Comparison of ENCODE assay signal across 23 cellular contexts in the genomic region with DNA sequence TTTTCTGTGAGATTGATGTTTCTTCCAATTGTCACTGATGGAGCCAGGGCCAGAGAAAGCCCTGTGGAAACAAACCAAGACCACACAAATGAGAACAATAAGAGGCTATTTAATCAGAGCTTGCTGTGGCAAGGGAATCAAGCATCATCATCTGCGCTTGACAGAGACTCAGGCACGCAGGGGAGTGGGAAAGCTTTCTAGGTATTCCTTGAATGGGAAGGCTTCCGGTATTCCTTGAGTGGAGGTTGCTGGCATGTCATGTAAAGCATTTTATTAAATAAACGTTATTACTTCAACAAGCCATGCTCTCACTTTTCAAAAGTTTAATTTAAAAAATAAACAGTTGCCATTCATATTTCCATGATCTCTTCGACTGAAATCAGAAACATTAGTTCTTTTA.
DNase-seq lines count a peak whose midpoint lies in the region; ATAC-seq, FAIRE-seq and TF ChIP-seq lines count a peak whose summit lies in the region.
"Had no signal": no experiment of that assay in that cellular context is flagged by ENCODE, and none has a peak within 500 bp of the region (broad histone marks: within the 10 kb centered on the region; RNA-seq: fewer than 3 reads in every experiment).

No MANE protein-coding gene starts in this region.

- TF ChIP-seq CTCF in D721Med (IDR thresholded peaks at IDR 0.05; ENCODE audit: insufficient read depth, missing control alignments) (no peak), neural cell (IDR thresholded peaks at IDR 0.05; ENCODE audit: poor library complexity, severe bottlenecking) (no peak)

- no peaks in the 10 kb centered on the region for H3K27me3 Mint-ChIP-seq in stimulated activated naive CD8-positive, alpha-beta T cell treated with anti-CD3 and anti-CD28 coated beads, Interleukin-15, amount 100 ng/mL, for 72 hours
- H3K27me3 Mint-ChIP-seq in naive thymus-derived CD8-positive, alpha-beta T cell = no peaks in the 10 kb centered on the region
- H3K27me3 Mint-ChIP-seq: CD4-positive, alpha-beta memory T cell; CD4-positive, CD25-positive, alpha-beta regulatory T cell; CD8-positive, alpha-beta memory T cell had no signal

- POLR2A ChIA-PET in naive thymus-derived CD8-positive, alpha-beta T cell (lab: Charles Lee) = no interaction called here

- no peaks in the 10 kb centered on the region for H3K27me3 ChIP-seq in neural cell (ENCODE audit: insufficient read depth, low read depth, low read length)
- H3K27me3 ChIP-seq: BE2C, BLaER1 had no signal

- no peaks in the 10 kb centered on the region for H3K36me3 Mint-ChIP-seq in naive thymus-derived CD8-positive, alpha-beta T cell
- H3K36me3 Mint-ChIP-seq: CD14-positive monocyte; CD4-positive, alpha-beta memory T cell; CD4-positive, CD25-positive, alpha-beta regulatory T cell; CD8-positive, alpha-beta memory T cell had no signal

- H3K9ac ChIP-seq in neural cell (ENCODE audit: low read length) = no peak overlapping the region
- H3K9ac ChIP-seq: BLaER1 had no signal

- no peak for TF ChIP-seq RAD21 in neural cell (conservative IDR thresholded peaks at IDR 0.05)

- no peaks in the 10 kb centered on the region for H3K36me3 ChIP-seq in neural cell (ENCODE audit: insufficient read depth, low read length)
- H3K36me3 ChIP-seq: BE2C, BLaER1 had no signal

- H3K4me3 Mint-ChIP-seq in stimulated activated naive CD8-positive, alpha-beta T cell treated with anti-CD3 and anti-CD28 coated beads, Interleukin-15, amount 100 ng/mL, for 72 hours = no peak overlapping the region
- H3K4me3 Mint-ChIP-seq in naive thymus-derived CD8-positive, alpha-beta T cell = no peak overlapping the region
- H3K4me3 Mint-ChIP-seq: CD14-positive monocyte; CD4-positive, alpha-beta memory T cell; CD8-positive, alpha-beta memory T cell had no signal

- DNase-seq in D721Med (ENCODE audit: insufficient read length, low spot score) (no peak), NCI-H146 (lab: John Stamatoyannopoulos, UW) (peak; percentile 60), EL (no peak)
- no peak for DNase-seq in stimulated activated naive CD8-positive, alpha-beta T cell treated with anti-CD3 and anti-CD28 coated beads, Interleukin-15, amount 100 ng/mL, for 72 hours
- no peak for DNase-seq in naive thymus-derived CD8-positive, alpha-beta T cell
- DNase-seq: 8988T; ACHN; BE2C; C1 segment of cervical spinal cord; CD4-positive, alpha-beta memory T cell; CD4-positive, CD25-positive, alpha-beta regulatory T cell; CD8-positive, alpha-beta memory T cell; COR-L47; DMS79 treated with DMSO at 0.1 percent for 48 hours; GDM1 had no signal

- H3K27ac ChIP-seq in neural cell (ENCODE audit: low read length) = no peak overlapping the region
- H3K27ac ChIP-seq: BLaER1 had no signal

- no peaks in the 10 kb centered on the region for H4K20me1 ChIP-seq in neural cell (ENCODE audit: insufficient read depth)
- H4K20me1 ChIP-seq: BLaER1 had no signal

- no peak for TF ChIP-seq EP300 in neural cell (conservative IDR thresholded peaks at IDR 0.05; ENCODE audit: poor library complexity, severe bottlenecking)

- no peaks in the 10 kb centered on the region for H3K9me3 ChIP-seq in neural cell (ENCODE audit: low read length)
- H3K9me3 ChIP-seq: BE2C, BLaER1 had no signal

- H3F3A ChIP-seq in neural cell (ENCODE audit: insufficient read depth, low read length, poor library complexity, severe bottlenecking) = no peaks in the 10 kb centered on the region

- no peaks in the 10 kb centered on the region for H3K4me1 Mint-ChIP-seq in stimulated activated naive CD8-positive, alpha-beta T cell treated with anti-CD3 and anti-CD28 coated beads, Interleukin-15, amount 100 ng/mL, for 72 hours
- no peaks in the 10 kb centered on the region for H3K4me1 Mint-ChIP-seq in naive thymus-derived CD8-positive, alpha-beta T cell
- H3K4me1 Mint-ChIP-seq: CD14-positive monocyte; CD4-positive, alpha-beta memory T cell; CD4-positive, CD25-positive, alpha-beta regulatory T cell; CD8-positive, alpha-beta memory T cell had no signal

- H3K4me2 ChIP-seq in neural cell (ENCODE audit: low read length) = no peak overlapping the region
- H3K4me2 ChIP-seq: BLaER1 had no signal

- peak; percentile 6 for FAIRE-seq in D721Med (lab: Jason Lieb, UNC)
- FAIRE-seq: A204.1, GM12878, GM12892, GM18507, GM19239 had no signal

- H3K79me2 ChIP-seq in neural cell (replicated peaks; ENCODE audit: insufficient read depth, low read length) = no peaks in the 10 kb centered on the region

- no peak overlapping the region for H3K27ac Mint-ChIP-seq in stimulated activated naive CD8-positive, alpha-beta T cell treated with anti-CD3 and anti-CD28 coated beads, Interleukin-15, amount 100 ng/mL, for 72 hours
- no peak overlapping the region for H3K27ac Mint-ChIP-seq in naive thymus-derived CD8-positive, alpha-beta T cell
- H3K27ac Mint-ChIP-seq: CD14-positive monocyte; CD4-positive, alpha-beta memory T cell; CD4-positive, CD25-positive, alpha-beta regulatory T cell; CD8-positive, alpha-beta memory T cell had no signal

- no peak overlapping the region for H2AFZ ChIP-seq in neural cell (ENCODE audit: low read depth, low read length)

- H3K9me3 Mint-ChIP-seq in stimulated activated naive CD8-positive, alpha-beta T cell treated with anti-CD3 and anti-CD28 coated beads, Interleukin-15, amount 100 ng/mL, for 72 hours = peaks cover 4 to 5% of the 10 kb centered on the region in 2 donors
- H3K9me3 Mint-ChIP-seq in naive thymus-derived CD8-positive, alpha-beta T cell = peaks cover 2 to 13% (median 5%) of the 10 kb centered on the region in 9 donors

- no peak overlapping the region for H3K4me3 ChIP-seq in neural cell (ENCODE audit: low read length)
- H3K4me3 ChIP-seq: BLaER1, GM12878 had no signal

- no peak for ATAC-seq in stimulated activated naive CD8-positive, alpha-beta T cell treated with anti-CD3 and anti-CD28 coated beads, Interleukin-15, amount 100 ng/mL, for 72 hours
- no peak for ATAC-seq in naive thymus-derived CD8-positive, alpha-beta T cell
- ATAC-seq: GM12878 had no signal

- no peaks in the 10 kb centered on the region for H3K9me2 ChIP-seq in neural cell (ENCODE audit: insufficient read depth, low read length)

TF ChIP-seq in neural cell, 6 proteins besides CTCF, POLR2A, EP300 and RAD21:
- no peak for TF ChIP-seq TAF1 (IDR thresholded peaks at IDR 0.05; ENCODE audit: low read depth)
- TF ChIP-seq, protein P1, sequence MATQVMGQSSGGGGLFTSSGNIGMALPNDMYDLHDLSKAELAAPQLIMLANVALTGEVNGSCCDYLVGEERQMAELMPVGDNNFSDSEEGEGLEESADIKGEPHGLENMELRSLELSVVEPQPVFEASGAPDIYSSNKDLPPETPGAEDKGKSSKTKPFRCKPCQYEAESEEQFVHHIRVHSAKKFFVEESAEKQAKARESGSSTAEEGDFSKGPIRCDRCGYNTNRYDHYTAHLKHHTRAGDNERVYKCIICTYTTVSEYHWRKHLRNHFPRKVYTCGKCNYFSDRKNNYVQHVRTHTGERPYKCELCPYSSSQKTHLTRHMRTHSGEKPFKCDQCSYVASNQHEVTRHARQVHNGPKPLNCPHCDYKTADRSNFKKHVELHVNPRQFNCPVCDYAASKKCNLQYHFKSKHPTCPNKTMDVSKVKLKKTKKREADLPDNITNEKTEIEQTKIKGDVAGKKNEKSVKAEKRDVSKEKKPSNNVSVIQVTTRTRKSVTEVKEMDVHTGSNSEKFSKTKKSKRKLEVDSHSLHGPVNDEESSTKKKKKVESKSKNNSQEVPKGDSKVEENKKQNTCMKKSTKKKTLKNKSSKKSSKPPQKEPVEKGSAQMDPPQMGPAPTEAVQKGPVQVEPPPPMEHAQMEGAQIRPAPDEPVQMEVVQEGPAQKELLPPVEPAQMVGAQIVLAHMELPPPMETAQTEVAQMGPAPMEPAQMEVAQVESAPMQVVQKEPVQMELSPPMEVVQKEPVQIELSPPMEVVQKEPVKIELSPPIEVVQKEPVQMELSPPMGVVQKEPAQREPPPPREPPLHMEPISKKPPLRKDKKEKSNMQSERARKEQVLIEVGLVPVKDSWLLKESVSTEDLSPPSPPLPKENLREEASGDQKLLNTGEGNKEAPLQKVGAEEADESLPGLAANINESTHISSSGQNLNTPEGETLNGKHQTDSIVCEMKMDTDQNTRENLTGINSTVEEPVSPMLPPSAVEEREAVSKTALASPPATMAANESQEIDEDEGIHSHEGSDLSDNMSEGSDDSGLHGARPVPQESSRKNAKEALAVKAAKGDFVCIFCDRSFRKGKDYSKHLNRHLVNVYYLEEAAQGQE (IDR thresholded peaks at IDR 0.05; ENCODE audit: borderline replicate concordance) = peak; percentile 94
